In genomic region chr1:197800379-197801110, GRCh38 we compare ENCODE assay signal across 26 cellular contexts.
"Had no signal": no experiment of that assay in that cellular context is flagged by ENCODE, and none has a peak within 500 bp of the region (broad histone marks: within the 10 kb centered on the region; RNA-seq: fewer than 3 reads in every experiment).

No MANE protein-coding gene starts in this region.

- H3K4me3 ChIP-seq: adrenal gland, body of pancreas, breast epithelium, SJCRH30, SK-N-MC had no signal

- DNase-seq: activated CD4-positive, alpha-beta T cell treated with anti-CD3 and anti-CD28 coated beads, Interleukin-2, amount 10 ng/mL, durations not matched to agents 7 days and 5 days; activated CD4-positive, alpha-beta T cell treated with anti-CD3 and anti-CD28 coated beads, Interleukin-2, amount 50 U/mL, for 48 hours; activated CD8-positive, alpha-beta T cell treated with anti-CD3 and anti-CD28 coated beads, Interleukin-2, amount 10 ng/mL, durations not matched to agents 7 days and 5 days; activated gamma-delta T cell treated with Interleukin-2 at 50 U/mL for 16 hours; activated naive CD4-positive, alpha-beta T cell treated with anti-CD3 and anti-CD28 coated beads for 36 hours; activated T-cell treated with anti-CD3 and anti-CD28 coated beads, Interleukin-2, amount 50 U/mL, for 4 hours; adrenal gland; body of pancreas; central memory CD4-positive, alpha-beta T cell; MM.1S; MV-4-11; NCI-H1092; NCI-H1436 treated with DMSO at 0.1 percent for 48 hours; NCI-H1694 treated with DMSO at 0.1 percent for 48 hours; NCI-H2029; NCI-H345; NCI-H524 treated with DMSO at 0.1 percent for 48 hours; PC-3; Right ventricle myocardium superior; SJCRH30 had no signal

- H3K4me2 ChIP-seq: KMS-11 had no signal

- H3K4me1 ChIP-seq: adrenal gland, body of pancreas, breast epithelium, SJCRH30 had no signal

- FAIRE-seq: astrocyte, TTC549 had no signal

- H3K27ac ChIP-seq: adrenal gland, body of pancreas, breast epithelium, KMS-11, SJCRH30, SK-N-MC had no signal

- H3K36me3 ChIP-seq: adrenal gland, breast epithelium, SJCRH30 had no signal

- H3K9ac ChIP-seq: KMS-11 had no signal

- H3K27me3 ChIP-seq: adrenal gland, body of pancreas, breast epithelium, SJCRH30 had no signal

- H3K9me3 ChIP-seq: SJCRH30 had no signal

- ATAC-seq: activated CD8-positive, alpha-beta T cell treated with anti-CD3 and anti-CD28 coated beads, Interleukin-2, amount 10 ng/mL, durations not matched to agents 7 days and 5 days; activated naive CD4-positive, alpha-beta T cell treated with anti-CD3 and anti-CD28 coated beads, Interleukin-2, amount 50 U/mL, for 72 hours; activated T-cell treated with anti-CD3 and anti-CD28 coated beads, Interleukin-2, amount 50 U/mL, for 4 hours; body of pancreas; PC-3 had no signal
